In genomic region chr14:105382343-105383082, GRCh38 we compare ENCODE assay signal across 33 cellular contexts. TPM values are rescaled to one million over a fixed set of nuclear protein-coding genes. Genes with fewer than 3 reads are reported as not detected.
"Had no signal": no experiment of that assay in that cellular context is flagged by ENCODE, and none has a peak within 500 bp of the region (broad histone marks: within the 10 kb centered on the region; RNA-seq: fewer than 3 reads in every experiment).

No MANE protein-coding gene starts in this region.

- H3K27me3 ChIP-seq: ascending aorta, cardiac muscle cell, Peyer's patch, SJSA1 had no signal

- H3K4me1 ChIP-seq: ascending aorta, Peyer's patch, SJSA1 had no signal

- DNase-seq: activated CD4-positive, alpha-beta T cell treated with anti-CD3 and anti-CD28 coated beads for 36 hours; activated CD4-positive, alpha-beta T cell treated with anti-CD3 and anti-CD28 coated beads, Interleukin-2, amount 10 ng/mL, durations not matched to agents 7 days and 5 days; activated CD4-positive, alpha-beta T cell treated with anti-CD3 and anti-CD28 coated beads, Interleukin-2, amount 50 U/mL, for 48 hours; activated CD8-positive, alpha-beta T cell treated with anti-CD3 and anti-CD28 coated beads, Interleukin-2, amount 10 ng/mL, durations not matched to agents 7 days and 5 days; activated gamma-delta T cell; activated naive CD4-positive, alpha-beta T cell treated with Interleukin-2 at 50 U/mL for 16 hours; activated naive CD8-positive, alpha-beta T cell treated with anti-CD3 and anti-CD28 coated beads, Interleukin-2, amount 10 ng/mL, durations not matched to agents 7 days and 5 days; activated T-cell treated with anti-CD3 and anti-CD28 coated beads, Interleukin-2, amount 50 U/mL, for 24 hours; amygdala; NCI-H1092 treated with DMSO at 0.1 percent for 48 hours; NCI-H1417; NCI-H146; NCI-H187; NCI-H2029 treated with DMSO at 0.1 percent for 48 hours; NCI-H2107; NCI-H2171; NCI-H510A; NCI-H526; NCI-H748 treated with DMSO at 0.1 percent for 48 hours; NK-92 treated with Interleukin-12 subunit alpha and Interleukin-12 subunit beta, amount 100 ng/mL, for 24 hours; PC-3; Peyer's patch; RPMI8226; SHP77 treated with DMSO at 0.1 percent for 48 hours; SK-N-SH had no signal

- FAIRE-seq: K562, TTC549 had no signal

- H3K9me3 ChIP-seq: ascending aorta, Peyer's patch, SK-N-SH had no signal

- H3K4me3 ChIP-seq: ascending aorta, cardiac muscle cell, K562, Peyer's patch, SJSA1 had no signal

- H3K9ac ChIP-seq: SK-N-SH had no signal

- H3K27ac ChIP-seq: ascending aorta, cardiac muscle cell, Peyer's patch, SJSA1 had no signal

- ATAC-seq: activated CD4-positive, alpha-beta T cell treated with anti-CD3 and anti-CD28 coated beads for 36 hours; activated CD4-positive, CD25-positive, alpha-beta regulatory T cell treated with anti-CD3 and anti-CD28 coated beads, Interleukin-2, amount 50 U/mL, for 24 hours; activated CD8-positive, alpha-beta T cell treated with anti-CD3 and anti-CD28 coated beads, Interleukin-2, amount 10 ng/mL, durations not matched to agents 7 days and 5 days; K562; PC-3; WTC11 had no signal

RNA-seq across cellular contexts. Expression of gene TEX22, which starts 15.8 kb away (rescaled TPM):
- total RNA-seq: ascending aorta, M059J had no signal
